3 cellular contexts compared by ENCODE assay signal in genomic region chr2:72494392-72494791, GRCh38.
A peak's percentile ranks its signal among the peaks of the same experiment; 100 is the strongest.
TF ChIP-seq lines count a peak whose summit lies in the region.

No MANE protein-coding gene starts in this region.

TF ChIP-seq in IMR-90, 13 proteins besides CTCF, POLR2A, EP300 and RAD21:
- TF ChIP-seq, protein P1, sequence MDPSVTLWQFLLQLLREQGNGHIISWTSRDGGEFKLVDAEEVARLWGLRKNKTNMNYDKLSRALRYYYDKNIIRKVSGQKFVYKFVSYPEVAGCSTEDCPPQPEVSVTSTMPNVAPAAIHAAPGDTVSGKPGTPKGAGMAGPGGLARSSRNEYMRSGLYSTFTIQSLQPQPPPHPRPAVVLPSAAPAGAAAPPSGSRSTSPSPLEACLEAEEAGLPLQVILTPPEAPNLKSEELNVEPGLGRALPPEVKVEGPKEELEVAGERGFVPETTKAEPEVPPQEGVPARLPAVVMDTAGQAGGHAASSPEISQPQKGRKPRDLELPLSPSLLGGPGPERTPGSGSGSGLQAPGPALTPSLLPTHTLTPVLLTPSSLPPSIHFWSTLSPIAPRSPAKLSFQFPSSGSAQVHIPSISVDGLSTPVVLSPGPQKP (IDR thresholded peaks at IDR 0.05; ENCODE audit: borderline replicate concordance, low read depth, low read length): no peak
- TF ChIP-seq, protein P2, sequence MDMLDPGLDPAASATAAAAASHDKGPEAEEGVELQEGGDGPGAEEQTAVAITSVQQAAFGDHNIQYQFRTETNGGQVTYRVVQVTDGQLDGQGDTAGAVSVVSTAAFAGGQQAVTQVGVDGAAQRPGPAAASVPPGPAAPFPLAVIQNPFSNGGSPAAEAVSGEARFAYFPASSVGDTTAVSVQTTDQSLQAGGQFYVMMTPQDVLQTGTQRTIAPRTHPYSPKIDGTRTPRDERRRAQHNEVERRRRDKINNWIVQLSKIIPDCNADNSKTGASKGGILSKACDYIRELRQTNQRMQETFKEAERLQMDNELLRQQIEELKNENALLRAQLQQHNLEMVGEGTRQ (IDR thresholded peaks at IDR 0.05; ENCODE audit: low read depth, low read length): no peak
- no peak for TF ChIP-seq RFX5 (IDR thresholded peaks at IDR 0.05; ENCODE audit: low read depth, low read length)
- 0 out of 2 replicates have a peak, but pooled peaks have one; percentile 2 for TF ChIP-seq FOS (IDR thresholded peaks at IDR 0.05; ENCODE audit: low read depth, low read length)
- TF ChIP-seq SMC3 (IDR thresholded peaks at IDR 0.05; ENCODE audit: low read depth, low read length): no peak

TF ChIP-seq in endothelial cell of umbilical vein, 7 proteins besides CTCF, POLR2A, EP300 and RAD21:
- TF ChIP-seq EZH2 (IDR thresholded peaks at IDR 0.05; ENCODE audit: borderline replicate concordance, low read depth, low read length, severe bottlenecking) (no peak), MAX (IDR thresholded peaks at IDR 0.05; ENCODE audit: insufficient read depth, insufficient read length) (no peak)

TF ChIP-seq in HepG2, 621 proteins besides CTCF, POLR2A, EP300 and RAD21:
- TF ChIP-seq SAFB2 (CRISPR knock-in tag; IDR thresholded peaks at IDR 0.05; ENCODE audit: borderline replicate concordance, low read depth) (no peak), NFE2 (CRISPR knock-in tag; IDR thresholded peaks at IDR 0.05) (no peak), FOXK1 (CRISPR knock-in tag; IDR thresholded peaks at IDR 0.05; ENCODE audit: borderline replicate concordance, low read depth) (no peak), PRDM4 (CRISPR knock-in tag; IDR thresholded peaks at IDR 0.05; ENCODE audit: borderline replicate concordance) (no peak), SIX4 (CRISPR knock-in tag; IDR thresholded peaks at IDR 0.05) (no peak), ZNF567 (CRISPR knock-in tag; IDR thresholded peaks at IDR 0.05; ENCODE audit: borderline replicate concordance) (no peak), ZNF557 (CRISPR knock-in tag; IDR thresholded peaks at IDR 0.05) (no peak), E2F5 (CRISPR knock-in tag; conservative IDR thresholded peaks at IDR 0.05) (no peak), ZSCAN20 (CRISPR knock-in tag; IDR thresholded peaks at IDR 0.05; ENCODE audit: borderline replicate concordance) (no peak), FOXC1 (CRISPR knock-in tag; IDR thresholded peaks at IDR 0.05; ENCODE audit: borderline replicate concordance) (no peak), SP2 (CRISPR knock-in tag; IDR thresholded peaks at IDR 0.05) (no peak), ZNF629 (CRISPR knock-in tag; conservative IDR thresholded peaks at IDR 0.05) (no peak), HNRNPH1 (optimal IDR thresholded peaks at IDR 0.05; ENCODE audit: low read depth, low read length) (no peak)
- TF ChIP-seq, protein P3, sequence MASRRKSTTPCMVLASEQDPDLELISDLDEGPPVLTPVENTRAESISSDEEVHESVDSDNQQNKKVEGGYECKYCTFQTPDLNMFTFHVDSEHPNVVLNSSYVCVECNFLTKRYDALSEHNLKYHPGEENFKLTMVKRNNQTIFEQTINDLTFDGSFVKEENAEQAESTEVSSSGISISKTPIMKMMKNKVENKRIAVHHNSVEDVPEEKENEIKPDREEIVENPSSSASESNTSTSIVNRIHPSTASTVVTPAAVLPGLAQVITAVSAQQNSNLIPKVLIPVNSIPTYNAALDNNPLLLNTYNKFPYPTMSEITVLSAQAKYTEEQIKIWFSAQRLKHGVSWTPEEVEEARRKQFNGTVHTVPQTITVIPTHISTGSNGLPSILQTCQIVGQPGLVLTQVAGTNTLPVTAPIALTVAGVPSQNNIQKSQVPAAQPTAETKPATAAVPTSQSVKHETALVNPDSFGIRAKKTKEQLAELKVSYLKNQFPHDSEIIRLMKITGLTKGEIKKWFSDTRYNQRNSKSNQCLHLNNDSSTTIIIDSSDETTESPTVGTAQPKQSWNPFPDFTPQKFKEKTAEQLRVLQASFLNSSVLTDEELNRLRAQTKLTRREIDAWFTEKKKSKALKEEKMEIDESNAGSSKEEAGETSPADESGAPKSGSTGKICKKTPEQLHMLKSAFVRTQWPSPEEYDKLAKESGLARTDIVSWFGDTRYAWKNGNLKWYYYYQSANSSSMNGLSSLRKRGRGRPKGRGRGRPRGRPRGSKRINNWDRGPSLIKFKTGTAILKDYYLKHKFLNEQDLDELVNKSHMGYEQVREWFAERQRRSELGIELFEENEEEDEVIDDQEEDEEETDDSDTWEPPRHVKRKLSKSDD (CRISPR knock-in tag; IDR thresholded peaks at IDR 0.05; ENCODE audit: low read depth): no peak
- TF ChIP-seq, protein P4, sequence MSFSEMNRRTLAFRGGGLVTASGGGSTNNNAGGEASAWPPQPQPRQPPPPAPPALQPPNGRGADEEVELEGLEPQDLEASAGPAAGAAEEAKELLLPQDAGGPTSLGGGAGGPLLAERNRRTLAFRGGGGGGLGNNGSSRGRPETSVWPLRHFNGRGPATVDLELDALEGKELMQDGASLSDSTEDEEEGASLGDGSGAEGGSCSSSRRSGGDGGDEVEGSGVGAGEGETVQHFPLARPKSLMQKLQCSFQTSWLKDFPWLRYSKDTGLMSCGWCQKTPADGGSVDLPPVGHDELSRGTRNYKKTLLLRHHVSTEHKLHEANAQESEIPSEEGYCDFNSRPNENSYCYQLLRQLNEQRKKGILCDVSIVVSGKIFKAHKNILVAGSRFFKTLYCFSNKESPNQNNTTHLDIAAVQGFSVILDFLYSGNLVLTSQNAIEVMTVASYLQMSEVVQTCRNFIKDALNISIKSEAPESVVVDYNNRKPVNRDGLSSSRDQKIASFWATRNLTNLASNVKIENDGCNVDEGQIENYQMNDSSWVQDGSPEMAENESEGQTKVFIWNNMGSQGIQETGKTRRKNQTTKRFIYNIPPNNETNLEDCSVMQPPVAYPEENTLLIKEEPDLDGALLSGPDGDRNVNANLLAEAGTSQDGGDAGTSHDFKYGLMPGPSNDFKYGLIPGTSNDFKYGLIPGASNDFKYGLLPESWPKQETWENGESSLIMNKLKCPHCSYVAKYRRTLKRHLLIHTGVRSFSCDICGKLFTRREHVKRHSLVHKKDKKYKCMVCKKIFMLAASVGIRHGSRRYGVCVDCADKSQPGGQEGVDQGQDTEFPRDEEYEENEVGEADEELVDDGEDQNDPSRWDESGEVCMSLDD (CRISPR knock-in tag; IDR thresholded peaks at IDR 0.05; ENCODE audit: borderline replicate concordance): no peak
- TF ChIP-seq, protein P5, sequence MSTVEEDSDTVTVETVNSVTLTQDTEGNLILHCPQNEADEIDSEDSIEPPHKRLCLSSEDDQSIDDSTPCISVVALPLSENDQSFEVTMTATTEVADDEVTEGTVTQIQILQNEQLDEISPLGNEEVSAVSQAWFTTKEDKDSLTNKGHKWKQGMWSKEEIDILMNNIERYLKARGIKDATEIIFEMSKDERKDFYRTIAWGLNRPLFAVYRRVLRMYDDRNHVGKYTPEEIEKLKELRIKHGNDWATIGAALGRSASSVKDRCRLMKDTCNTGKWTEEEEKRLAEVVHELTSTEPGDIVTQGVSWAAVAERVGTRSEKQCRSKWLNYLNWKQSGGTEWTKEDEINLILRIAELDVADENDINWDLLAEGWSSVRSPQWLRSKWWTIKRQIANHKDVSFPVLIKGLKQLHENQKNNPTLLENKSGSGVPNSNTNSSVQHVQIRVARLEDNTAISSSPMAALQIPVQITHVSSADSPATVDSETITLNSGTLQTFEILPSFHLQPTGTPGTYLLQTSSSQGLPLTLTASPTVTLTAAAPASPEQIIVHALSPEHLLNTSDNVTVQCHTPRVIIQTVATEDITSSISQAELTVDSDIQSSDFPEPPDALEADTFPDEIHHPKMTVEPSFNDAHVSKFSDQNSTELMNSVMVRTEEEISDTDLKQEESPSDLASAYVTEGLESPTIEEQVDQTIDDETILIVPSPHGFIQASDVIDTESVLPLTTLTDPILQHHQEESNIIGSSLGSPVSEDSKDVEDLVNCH (CRISPR knock-in tag; IDR thresholded peaks at IDR 0.05): no peak
- TF ChIP-seq, protein P6, sequence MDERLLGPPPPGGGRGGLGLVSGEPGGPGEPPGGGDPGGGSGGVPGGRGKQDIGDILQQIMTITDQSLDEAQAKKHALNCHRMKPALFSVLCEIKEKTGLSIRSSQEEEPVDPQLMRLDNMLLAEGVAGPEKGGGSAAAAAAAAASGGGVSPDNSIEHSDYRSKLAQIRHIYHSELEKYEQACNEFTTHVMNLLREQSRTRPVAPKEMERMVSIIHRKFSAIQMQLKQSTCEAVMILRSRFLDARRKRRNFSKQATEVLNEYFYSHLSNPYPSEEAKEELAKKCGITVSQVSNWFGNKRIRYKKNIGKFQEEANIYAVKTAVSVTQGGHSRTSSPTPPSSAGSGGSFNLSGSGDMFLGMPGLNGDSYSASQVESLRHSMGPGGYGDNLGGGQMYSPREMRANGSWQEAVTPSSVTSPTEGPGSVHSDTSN (CRISPR knock-in tag; IDR thresholded peaks at IDR 0.05): no peak
